In the genomic region with DNA sequence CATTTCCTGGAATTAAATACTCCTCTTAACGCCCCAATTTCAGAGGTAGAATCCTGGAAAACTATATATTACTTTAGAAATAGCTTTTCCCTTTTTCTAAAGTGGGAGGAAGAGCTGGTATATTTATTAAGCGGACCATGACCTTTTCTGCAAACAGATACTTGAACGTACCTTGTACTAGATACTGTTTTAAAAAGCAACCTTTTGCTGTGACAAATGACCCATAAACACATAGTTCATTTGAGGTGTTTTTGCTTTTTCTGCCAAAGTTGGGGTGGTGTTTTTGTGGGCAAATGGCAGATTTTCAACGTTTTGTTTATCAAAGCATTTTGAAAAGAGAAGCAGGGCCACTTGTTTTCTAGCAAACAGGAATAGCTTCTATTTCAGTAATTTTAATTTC, we compare ENCODE assay signal across 11 cellular contexts. TPM values are rescaled to one million over a fixed set of nuclear protein-coding genes. Genes with fewer than 3 reads are reported as not detected.
DNase-seq lines count a peak whose midpoint lies in the region; ATAC-seq, FAIRE-seq and TF ChIP-seq lines count a peak whose summit lies in the region.
"Had no signal": no experiment of that assay in that cellular context is flagged by ENCODE, and none has a peak within 500 bp of the region (broad histone marks: within the 10 kb centered on the region; RNA-seq: fewer than 3 reads in every experiment).

No MANE protein-coding gene starts in this region.

- in situ Hi-C loops in GM12878 (cut with MboI): no loop called here

- H3K27me3 Mint-ChIP-seq in stimulated activated naive CD8-positive, alpha-beta T cell treated with anti-CD3 and anti-CD28 coated beads, Interleukin-15, Interleukin-2, amounts not matched to agents 100 ng/mL and 50 ng/mL, for 24 hours: no peaks in the 10 kb centered on the region

- FAIRE-seq in GM12878 (lab: Jason Lieb, UNC): no peak
- FAIRE-seq: TTC549 had no signal

- intact Hi-C loops in GM12878 (cut with micrococcal nuclease; ENCODE audit: unreplicated experiment) (no loop called here), vagina (cut with DNase I) (no loop called here)

- H3K9ac ChIP-seq in GM12878 (ENCODE audit: control insufficient read depth, insufficient read depth, low read length) (peak overlapping the region; percentile 77), mucosa of stomach (ENCODE audit: low read length) (peak overlapping the region; percentile 22)

- peak overlapping the region; percentile 96 for H3K4me2 ChIP-seq in GM12878 (ENCODE audit: control insufficient read depth, insufficient read depth)

- H4K20me1 ChIP-seq in GM12878 (ENCODE audit: control insufficient read depth, insufficient read depth): no peaks in the 10 kb centered on the region; the same call in 1 of the 2 replicates

- H3K4me1 ChIP-seq in GM12878 (ENCODE audit: control insufficient read depth, insufficient read depth, low read length) (peaks cover 21% of the 10 kb centered on the region), mucosa of stomach (ENCODE audit: control insufficient read depth, insufficient read depth, low read length) (peaks cover 13% of the 10 kb centered on the region), vagina (peaks cover 51% of the 10 kb centered on the region)

- H3K4me1 Mint-ChIP-seq in stimulated activated naive CD8-positive, alpha-beta T cell treated with anti-CD3 and anti-CD28 coated beads, Interleukin-15, Interleukin-2, amounts not matched to agents 100 ng/mL and 50 ng/mL, for 24 hours (ENCODE audit: low read depth): peaks cover 24% of the 10 kb centered on the region

- H2AFZ ChIP-seq in GM12878 (ENCODE audit: control insufficient read depth, low read depth, low read length): no peak overlapping the region

- H3K36me3 ChIP-seq in GM12878 (ENCODE audit: control insufficient read depth in 2 of 2, insufficient read depth in 2 of 2, low read length in 1 of 2) (0 out of 4 replicates have a peak, but pooled peaks cover 0 to 8% of the 10 kb centered on the region in 2 experiments), mucosa of stomach (ENCODE audit: control insufficient read depth, insufficient read depth, low read length) (no peaks in the 10 kb centered on the region), vagina (no peaks in the 10 kb centered on the region)

- POLR2A ChIA-PET in GM12878 (lab: Charles Lee): interaction anchor here (0.5 to 0.6 kb wide), 3 partner anchors 17 to 492 kb away, joined by 3 to 5 read pairs (median 3); no protein-coding TSS in a partner anchor

- no peak for TF ChIP-seq RAD21 in GM12878 (IDR thresholded peaks at IDR 0.05; ENCODE audit: insufficient read depth, low read depth, low read length)

- WGBS in GM12878 (ENCODE audit: insufficient coverage, insufficient replicate concordance, low lambda C conversion rate, missing lambda C conversion rate): 2% methylated on average over 4 of the region's 4 CpGs

- peak overlapping the region; percentile 73 for H3K4me3 ChIP-seq in GM12878
- H3K4me3 ChIP-seq in mucosa of stomach (ENCODE audit: low read length): no peak overlapping the region
- peak overlapping the region; percentile 95 to 97 for H3K4me3 ChIP-seq in vagina

- SMC1A ChIA-PET in GM12878 (lab: Charles Lee; ENCODE audit: uncharacterized antibody, unreplicated experiment): interaction anchor here (0.5 to 3.7 kb wide), 9 partner anchors 24 to 823 kb away, joined by 3 to 28 read pairs (median 3); partner anchors contain the start of gene RTCB

- CTCF ChIA-PET in GM12878 (lab: Yijun Ruan, JAX): interaction anchor here (0.8 to 4.9 kb wide), 3 partner anchors 14 to 506 kb away, joined by 3 to 39 read pairs (median 6); partner anchors contain the start of gene RTCB

- peak overlapping the region; percentile 93 for H3K27ac Mint-ChIP-seq in stimulated activated naive CD8-positive, alpha-beta T cell treated with anti-CD3 and anti-CD28 coated beads, Interleukin-15, Interleukin-2, amounts not matched to agents 100 ng/mL and 50 ng/mL, for 24 hours

- TF ChIP-seq CTCF in GM12878 (IDR thresholded peaks at IDR 0.05 in 2 of 3, conservative IDR thresholded peaks at IDR 0.05 in 1 of 3; ENCODE audit: control insufficient read depth in 2 of 3, extremely low read depth in 1 of 3, insufficient read depth in 1 of 3, low read depth in 3 of 3, low read length in 3 of 3): no peak
- no peak for TF ChIP-seq CTCF in vagina (IDR thresholded peaks at IDR 0.05)

- H3K36me3 Mint-ChIP-seq in stimulated activated naive CD8-positive, alpha-beta T cell treated with anti-CD3 and anti-CD28 coated beads, Interleukin-15, Interleukin-2, amounts not matched to agents 100 ng/mL and 50 ng/mL, for 24 hours (ENCODE audit: low read depth): peaks cover 15% of the 10 kb centered on the region

- TF ChIP-seq POLR2A in GM12878 (IDR thresholded peaks at IDR 0.05; ENCODE audit: low read depth, low read length) (no peak), vagina (IDR thresholded peaks at IDR 0.05) (no peak)

- no TSS peak for BruUV-seq in GM12878 (replicated peaks; lab: Mats Ljungman, UMichigan)

- H3K27ac ChIP-seq in GM12878 (ENCODE audit: control insufficient read depth, insufficient read depth): peak overlapping the region; percentile 38
- H3K27ac ChIP-seq in vagina: peak overlapping the region; percentile 100

- no peak for DNase-seq in stimulated activated naive CD8-positive, alpha-beta T cell treated with anti-CD3 and anti-CD28 coated beads, Interleukin-15, Interleukin-2, amounts not matched to agents 100 U/mL and 50 U/mL, for 24 hours
- DNase-seq in GM12878 (ENCODE audit: low read depth, low spot score) (no peak), vagina (ENCODE audit: extremely low spot score in 2 of 2) (no peak), middle frontal gyrus (ENCODE audit: extremely low spot score, low spot score) (no peak), midbrain (lab: John Stamatoyannopoulos, UW) (no peak)
- DNase-seq: effector memory CD4-positive, alpha-beta T cell had no signal

- H3K27me3 ChIP-seq in GM12878 (replicated peaks in 1 of 2; ENCODE audit: control insufficient read depth in 2 of 2, insufficient read depth in 2 of 2, low read length in 1 of 2) (no peaks in the 10 kb centered on the region), mucosa of stomach (ENCODE audit: control insufficient read depth, insufficient read depth, low read length) (no peaks in the 10 kb centered on the region), vagina (no peaks in the 10 kb centered on the region)

- no peak for ATAC-seq in stimulated activated naive CD8-positive, alpha-beta T cell treated with anti-CD3 and anti-CD28 coated beads, Interleukin-15, Interleukin-2, amounts not matched to agents 100 U/mL and 50 U/mL, for 24 hours
- ATAC-seq in GM12878: no peak
- ATAC-seq in HG03159 (IDR thresholded peaks at IDR 0.05; ENCODE audit: unreplicated experiment): no peak

- H3K9me3 ChIP-seq in GM12878 (replicated peaks; ENCODE audit: control insufficient read depth, insufficient read depth, low read length): no peaks in the 10 kb centered on the region
- no peaks in the 10 kb centered on the region for H3K9me3 ChIP-seq in mucosa of stomach (ENCODE audit: control insufficient read depth, low read length)
- no peaks in the 10 kb centered on the region for H3K9me3 ChIP-seq in vagina

- TF ChIP-seq EP300 in GM12878 (IDR thresholded peaks at IDR 0.05; ENCODE audit: borderline replicate concordance in 1 of 2, control insufficient read depth in 1 of 2, low read depth in 2 of 2, low read length in 2 of 2): no peak

- H3K9me3 Mint-ChIP-seq in stimulated activated naive CD8-positive, alpha-beta T cell treated with anti-CD3 and anti-CD28 coated beads, Interleukin-15, Interleukin-2, amounts not matched to agents 100 ng/mL and 50 ng/mL, for 24 hours: no peaks in the 10 kb centered on the region

- RAD21 ChIA-PET in GM12878 (lab: Charles Lee; ENCODE audit: unreplicated experiment): interaction anchor here (1.0 to 4.0 kb wide), 2 partner anchors 65 to 69 kb away, joined by 3 to 26 read pairs; partner anchors contain the start of gene RTCB

- peak overlapping the region; percentile 95 for H3K4me3 Mint-ChIP-seq in stimulated activated naive CD8-positive, alpha-beta T cell treated with anti-CD3 and anti-CD28 coated beads, Interleukin-15, Interleukin-2, amounts not matched to agents 100 ng/mL and 50 ng/mL, for 24 hours

- H3K79me2 ChIP-seq in GM12878 (ENCODE audit: control insufficient read depth, insufficient read depth, low read length): peaks cover 71% of the 10 kb centered on the region

RNA-seq across cellular contexts. Expression of gene FBXO7, which starts 2.2 kb away (rescaled TPM):
- total RNA-seq in GM12878 (2013; cell fraction: nucleolus; rRNA removed): 136 and 143 TPM in 2 replicates
- total RNA-seq in GM12878 (2014; rRNA removed) (108 and 129 TPM in 2 replicates), GM12878 (2014; rRNA removed; fragmentation: Illumina TruSeq; extraction: Trizol) (105 and 112 TPM in 2 replicates), GM12878 (2021) (86.3 and 90.5 TPM in 2 replicates), vagina (70.2 TPM)
- 74.2 TPM for polyA plus RNA-seq in GM12878 (2011; ENCODE audit: low read depth)
- polyA plus RNA-seq in GM12878 (2011; rRNA removed) (184 and 192 TPM in 2 replicates), GM12878 (2014; fragmentation: Illumina TruSeq; extraction: Trizol) (144 and 172 TPM in 2 replicates), GM12878 (2014; fragmentation: Nextera tagmentation; extraction: Ambion mirVana) (10 to 100 TPM; 37.3 to 48.4 TPM), GM12878 (2014; rRNA removed) (97.2 and 105 TPM in 2 replicates), GM12878 (2016; fragmentation: Nextera tagmentation; extraction: Ambion mirVana) (100 to 1,000 TPM; 120 to 129 TPM)
- 158 and 179 TPM in 2 replicates for polyA plus RNA-seq in GM12878 (2011; cell fraction: cytosol; rRNA removed)
- polyA plus RNA-seq in GM12878 (2011; cell fraction: nucleus; rRNA removed): 88.7 and 99.4 TPM in 2 replicates
- polyA plus RNA-seq in GM12878 (2012): 86.8 and 88.2 TPM in 2 replicates
- polyA minus RNA-seq in GM12878 (2011; rRNA and poly(A)+ RNA removed): 169 and 210 TPM in 2 replicates
- polyA minus RNA-seq in GM12878 (2011; cell fraction: cytosol; rRNA and poly(A)+ RNA removed): 39.2 and 52.5 TPM in 2 replicates
- 38.6 and 51.7 TPM in 2 replicates for polyA minus RNA-seq in GM12878 (2011; cell fraction: nucleus; rRNA and poly(A)+ RNA removed)

RNA-seq across cellular contexts. Expression of gene BPIFC, which starts 12.6 kb away (rescaled TPM):
- not detected in 2 replicates for total RNA-seq in GM12878 (2013; cell fraction: nucleolus; rRNA removed)
- total RNA-seq in GM12878 (2014; rRNA removed): 0.11 TPM in 1 of 2 replicates, not detected in the other
- total RNA-seq in GM12878 (2014; rRNA removed; fragmentation: Illumina TruSeq; extraction: Trizol): not detected in 2 replicates
- not detected in 2 replicates for total RNA-seq in GM12878 (2021)
- polyA plus RNA-seq in GM12878 (2011; ENCODE audit: low read depth): not detected
- 0.04 TPM in 1 of 2 replicates, not detected in the other for polyA plus RNA-seq in GM12878 (2011; rRNA removed)
- not detected in 2 replicates for polyA plus RNA-seq in GM12878 (2011; cell fraction: cytosol; rRNA removed)
- not detected in 2 replicates for polyA plus RNA-seq in GM12878 (2011; cell fraction: nucleus; rRNA removed)
- not detected in 2 replicates for polyA plus RNA-seq in GM12878 (2012)
- not detected in 2 replicates for polyA plus RNA-seq in GM12878 (2014; fragmentation: Illumina TruSeq; extraction: Trizol)
- polyA plus RNA-seq in GM12878 (2014; fragmentation: Nextera tagmentation; extraction: Ambion mirVana): under 1 TPM in 1 of 2 experiments, not detected in 1; 0.35 TPM
- not detected in 2 replicates for polyA plus RNA-seq in GM12878 (2014; rRNA removed)
- polyA plus RNA-seq in GM12878 (2016; fragmentation: Nextera tagmentation; extraction: Ambion mirVana): not detected
- polyA minus RNA-seq in GM12878 (2011; rRNA and poly(A)+ RNA removed): not detected in 2 replicates
- not detected in 2 replicates for polyA minus RNA-seq in GM12878 (2011; cell fraction: cytosol; rRNA and poly(A)+ RNA removed)
- not detected in 2 replicates for polyA minus RNA-seq in GM12878 (2011; cell fraction: nucleus; rRNA and poly(A)+ RNA removed)
- not detected for total RNA-seq in vagina
- total RNA-seq: renal cortical epithelial cell had no signal
